8 cellular contexts compared by ENCODE assay signal in genomic region chr1:32817159-32817814, GRCh38. TPM values are rescaled to one million over a fixed set of nuclear protein-coding genes. Genes with fewer than 3 reads are reported as not detected.
A peak's percentile ranks its signal among the peaks of the same experiment; 100 is the strongest.
DNase-seq lines count a peak whose midpoint lies in the region; ATAC-seq and TF ChIP-seq lines count a peak whose summit lies in the region.

Gene S100PBP (plus strand): TSS chr1:32817653. CDS start chr1:32826100, 8,447 bp downstream.
Gene YARS1 (minus strand): TSS chr1:32817358. CDS start chr1:32817244, 114 bp downstream.

- H3K36me3 Mint-ChIP-seq in GM23338 (ENCODE audit: low read depth): peaks cover 40% of the 10 kb centered on the region
- H3K36me3 Mint-ChIP-seq in naive thymus-derived CD4-positive, alpha-beta T cell: peaks cover 0 to 29% (median 10%) of the 10 kb centered on the region in 5 donors
- H3K36me3 Mint-ChIP-seq in stimulated activated naive B cell treated with anti-CD40 and anti-IgM and Interleukin-4, amounts not matched to agents 10 μg/mL and 1 μg/mL and 100 μg/mL, for 72 hours: peaks cover 16 to 33% of the 10 kb centered on the region in 2 donors

- no peaks in the 10 kb centered on the region for H3K9me2 ChIP-seq in DOHH2 (replicated peaks; ENCODE audit: control insufficient read depth, low read length)
- H3K9me2 ChIP-seq in GM23338 (ENCODE audit: insufficient read depth): no peaks in the 10 kb centered on the region

- peaks cover 14% of the 10 kb centered on the region for H3F3A ChIP-seq in DOHH2 (ENCODE audit: control insufficient read depth, insufficient read depth)
- peaks cover 5% of the 10 kb centered on the region for H3F3A ChIP-seq in GM23338 (replicated peaks; ENCODE audit: low read depth)

- H3K4me2 ChIP-seq in DOHH2 (ENCODE audit: low read length) (peak within 1 kb of the TSS; percentile 86), GM23338 (peak within 1 kb of the TSS; percentile 91)

- no peaks in the 10 kb centered on the region for H3K9me3 ChIP-seq in DOHH2 (ENCODE audit: control insufficient read depth, insufficient read depth, low read length)
- H3K9me3 ChIP-seq in naive thymus-derived CD4-positive, alpha-beta T cell (ENCODE audit: control insufficient read depth in 2 of 3, low read length in 3 of 3): no peaks in the 10 kb centered on the region

- H2AFZ ChIP-seq in GM23338: peak within 1 kb of the TSS; percentile 64; the same call in 1 of the 2 replicates

- CTCF ChIA-PET in naive thymus-derived CD4-positive, alpha-beta T cell (lab: Charles Lee): interaction anchor here (0.6 kb wide), 1 partner anchor 418 kb away, joined by 4 read pairs; no protein-coding TSS in a partner anchor

- H3K4me1 ChIP-seq in DOHH2 (ENCODE audit: control insufficient read depth, low read length) (peaks cover 56% of the 10 kb centered on the region), GM23338 (ENCODE audit: insufficient read depth) (peaks cover 36% of the 10 kb centered on the region)
- H3K4me1 ChIP-seq in naive thymus-derived CD4-positive, alpha-beta T cell (ENCODE audit: control insufficient read depth in 2 of 2, insufficient read depth in 2 of 2, low read length in 2 of 2): peaks cover 26 to 36% of the 10 kb centered on the region in 2 donors

- ATAC-seq in GM23338: peak; percentile 88
- ATAC-seq in naive thymus-derived CD4-positive, alpha-beta T cell: peak; percentile 99
- ATAC-seq in stimulated activated naive B cell treated with anti-CD40 and anti-IgM and Interleukin-4, amounts not matched to agents 10 μg/mL and 1 μg/mL and 100 μg/mL, for 72 hours (replicated peaks): peak; percentile 92

- H3K27me3 Mint-ChIP-seq in GM23338 (ENCODE audit: insufficient read depth, low read depth, poor library complexity): peaks cover 7% of the 10 kb centered on the region
- no peaks in the 10 kb centered on the region for H3K27me3 Mint-ChIP-seq in naive thymus-derived CD4-positive, alpha-beta T cell
- H3K27me3 Mint-ChIP-seq in stimulated activated naive B cell treated with anti-CD40 and anti-IgM and Interleukin-4, amounts not matched to agents 10 μg/mL and 1 μg/mL and 100 μg/mL, for 72 hours: no peaks in the 10 kb centered on the region

- H3K4me1 Mint-ChIP-seq in GM23338: peaks cover 39% of the 10 kb centered on the region
- H3K4me1 Mint-ChIP-seq in naive thymus-derived CD4-positive, alpha-beta T cell: peaks cover 35 to 72% (median 59%) of the 10 kb centered on the region in 7 donors
- H3K4me1 Mint-ChIP-seq in stimulated activated naive B cell treated with anti-CD40 and anti-IgM and Interleukin-4, amounts not matched to agents 10 μg/mL and 1 μg/mL and 100 μg/mL, for 72 hours: peaks cover 27 to 54% of the 10 kb centered on the region in 2 donors

- H3K4me3 ChIP-seq in DOHH2 (ENCODE audit: low read length): peak within 1 kb of the TSS; percentile 94
- peak within 1 kb of the TSS; percentile 100 for H3K4me3 ChIP-seq in GM23338
- peak within 1 kb of the TSS; percentile 86 for H3K4me3 ChIP-seq in naive thymus-derived CD4-positive, alpha-beta T cell (ENCODE audit: low read length)

- POLR2A ChIA-PET in naive thymus-derived CD4-positive, alpha-beta T cell (lab: Charles Lee): interaction anchor here (0.9 to 1.4 kb wide), 6 partner anchors 10 to 637 kb away, joined by 3 to 5 read pairs (median 4); partner anchors contain the start of genes AZIN2, RBBP4 and ZBTB8OS

- peak; percentile 98 for DNase-seq in GM23338 (ENCODE audit: low spot score)
- peak; percentile 96 for DNase-seq in LHCN-M2 (ENCODE audit: low read depth)
- peak; percentile 100 for DNase-seq in RPMI8226
- peak; percentile 100 for DNase-seq in activated T-helper 1 cell treated with anti-CD3 and anti-CD28 coated beads, Interleukin-2, amount 50 U/mL, for 16 hours (ENCODE audit: low read depth in 1 of 2, low spot score in 1 of 2)
- DNase-seq in fibroblast of gingiva (ENCODE audit: low read depth): peak; percentile 98
- DNase-seq in naive thymus-derived CD4-positive, alpha-beta T cell: peak; percentile 98 to 100 (median 99)
- DNase-seq in stimulated activated naive B cell treated with anti-CD40 and anti-IgM and Interleukin-4, amounts not matched to agents 10 μg/mL and 1 μg/mL and 100 μg/mL, for 72 hours: peak; percentile 99

- H3K79me2 ChIP-seq in DOHH2 (ENCODE audit: control insufficient read depth, low read length) (peaks cover 97% of the 10 kb centered on the region), GM23338 (replicated peaks; ENCODE audit: insufficient read depth) (peaks cover 88% of the 10 kb centered on the region)

- H3K27ac ChIP-seq in DOHH2 (ENCODE audit: low read depth, low read length): peak within 1 kb of the TSS; percentile 87
- peak within 1 kb of the TSS; percentile 99 for H3K27ac ChIP-seq in GM23338 (ENCODE audit: low read depth)
- peak within 1 kb of the TSS; percentile 85 for H3K27ac ChIP-seq in naive thymus-derived CD4-positive, alpha-beta T cell (ENCODE audit: low read depth, low read length)

- H3K27me3 ChIP-seq in DOHH2 (ENCODE audit: control insufficient read depth, low read length) (no peaks in the 10 kb centered on the region), GM23338 (ENCODE audit: insufficient read depth) (no peaks in the 10 kb centered on the region)
- no peaks in the 10 kb centered on the region for H3K27me3 ChIP-seq in naive thymus-derived CD4-positive, alpha-beta T cell (ENCODE audit: control insufficient read depth in 2 of 2, insufficient read depth in 2 of 2, low read length in 2 of 2)

- H3K4me3 Mint-ChIP-seq in GM23338: peak within 1 kb of the TSS; percentile 98
- H3K4me3 Mint-ChIP-seq in naive thymus-derived CD4-positive, alpha-beta T cell: peak within 1 kb of the TSS; percentile 85 to 99 (median 96)
- peak within 1 kb of the TSS; percentile 99 for H3K4me3 Mint-ChIP-seq in stimulated activated naive B cell treated with anti-CD40 and anti-IgM and Interleukin-4, amounts not matched to agents 10 μg/mL and 1 μg/mL and 100 μg/mL, for 72 hours

- H4K20me1 ChIP-seq in DOHH2 (ENCODE audit: control insufficient read depth, insufficient read depth, low read depth, low read length): peaks cover 7% of the 10 kb centered on the region; the same call in 1 of the 2 replicates
- H4K20me1 ChIP-seq in GM23338 (replicated peaks; ENCODE audit: insufficient read depth): peaks cover 33% of the 10 kb centered on the region; the same call in 1 of the 2 replicates

- H3K36me3 ChIP-seq in DOHH2 (ENCODE audit: control insufficient read depth, low read length): peaks cover 70% of the 10 kb centered on the region
- peaks cover 16% of the 10 kb centered on the region; the same call in 1 of the 2 replicates for H3K36me3 ChIP-seq in GM23338 (ENCODE audit: insufficient read depth)
- H3K36me3 ChIP-seq in naive thymus-derived CD4-positive, alpha-beta T cell (ENCODE audit: control insufficient read depth in 2 of 3, insufficient read depth in 3 of 3, low read length in 3 of 3): peaks cover 0 to 9% (median 0%) of the 10 kb centered on the region in 3 experiments

- intact Hi-C loops in naive thymus-derived CD4-positive, alpha-beta T cell (cut with micrococcal nuclease): loop anchor here (1.0 to 5.0 kb wide), 16 partner anchors 16 to 1520 kb away; partner anchors contain the start of genes AK2 (in 2 of the 2), BSDC1 (in 2 of the 2), ZBTB8OS (in 2 of the 2) and AZIN2 (in 1 of the 2)

- TF ChIP-seq CTCF in DOHH2 (IDR thresholded peaks at IDR 0.05; ENCODE audit: low read depth, low read length, poor library complexity, severe bottlenecking) (no peak), GM23338 (conservative IDR thresholded peaks at IDR 0.05; ENCODE audit: low read depth in 2 of 2) (no peak)

- peak within 1 kb of the TSS; percentile 96 for H3K27ac Mint-ChIP-seq in GM23338
- peak within 1 kb of the TSS; percentile 82 to 96 (median 92) for H3K27ac Mint-ChIP-seq in naive thymus-derived CD4-positive, alpha-beta T cell
- peak within 1 kb of the TSS; percentile 99 for H3K27ac Mint-ChIP-seq in stimulated activated naive B cell treated with anti-CD40 and anti-IgM and Interleukin-4, amounts not matched to agents 10 μg/mL and 1 μg/mL and 100 μg/mL, for 72 hours

- no peaks in the 10 kb centered on the region; the same call in 2 of the 3 replicates for H3K9me3 Mint-ChIP-seq in GM23338
- no peaks in the 10 kb centered on the region for H3K9me3 Mint-ChIP-seq in naive thymus-derived CD4-positive, alpha-beta T cell
- H3K9me3 Mint-ChIP-seq in stimulated activated naive B cell treated with anti-CD40 and anti-IgM and Interleukin-4, amounts not matched to agents 10 μg/mL and 1 μg/mL and 100 μg/mL, for 72 hours: peaks cover 1 to 4% of the 10 kb centered on the region in 2 donors

RNA-seq across cellular contexts. Expression of gene S100PBP, which starts in this region (rescaled TPM):
- 60.5 and 65.2 TPM in 2 replicates for total RNA-seq in GM23338 (2014; rRNA removed; shearing (Covaris generic))
- 21.9 and 30.6 TPM in 2 replicates for polyA plus RNA-seq in GM23338 (2016; fragmentation: Nextera tagmentation; extraction: Ambion mirVana)
- total RNA-seq in LHCN-M2 (2014; rRNA removed): 33.7 and 41.0 TPM in 2 replicates
- polyA plus RNA-seq in LHCN-M2 (2012): 12.1 TPM
- 10 to 100 TPM; 36.3 to 69.0 (median 60.2) TPM for total RNA-seq in naive thymus-derived CD4-positive, alpha-beta T cell
- 1 to 10 TPM; 9.3 to 9.6 TPM for polyA plus RNA-seq in naive thymus-derived CD4-positive, alpha-beta T cell

RNA-seq across cellular contexts. Expression of gene YARS1, which starts in this region (rescaled TPM):
- total RNA-seq in GM23338 (2014; rRNA removed; shearing (Covaris generic)): 158 and 182 TPM in 2 replicates
- 132 and 134 TPM in 2 replicates for polyA plus RNA-seq in GM23338 (2016; fragmentation: Nextera tagmentation; extraction: Ambion mirVana)
- total RNA-seq in LHCN-M2 (2014; rRNA removed): 57.8 and 64.5 TPM in 2 replicates
- polyA plus RNA-seq in LHCN-M2 (2012): 62.6 TPM
- total RNA-seq in naive thymus-derived CD4-positive, alpha-beta T cell: 100 to 1,000 TPM in 2 of 5 experiments, 10 to 100 TPM in 3; 70.2 to 175 (median 86.8) TPM
- 10 to 100 TPM; 48.6 to 49.5 TPM for polyA plus RNA-seq in naive thymus-derived CD4-positive, alpha-beta T cell

Comparison
In these comparisons a context has a peak if more than half of its experiments do, and no peak if none do; other contexts are left out.
1. Peak in every context shown above with its lines: DNase-seq, ATAC-seq, H3K4me3 ChIP-seq and H3K27ac ChIP-seq.